Comparison of ENCODE assay signal across 21 cellular contexts in the genomic region with DNA sequence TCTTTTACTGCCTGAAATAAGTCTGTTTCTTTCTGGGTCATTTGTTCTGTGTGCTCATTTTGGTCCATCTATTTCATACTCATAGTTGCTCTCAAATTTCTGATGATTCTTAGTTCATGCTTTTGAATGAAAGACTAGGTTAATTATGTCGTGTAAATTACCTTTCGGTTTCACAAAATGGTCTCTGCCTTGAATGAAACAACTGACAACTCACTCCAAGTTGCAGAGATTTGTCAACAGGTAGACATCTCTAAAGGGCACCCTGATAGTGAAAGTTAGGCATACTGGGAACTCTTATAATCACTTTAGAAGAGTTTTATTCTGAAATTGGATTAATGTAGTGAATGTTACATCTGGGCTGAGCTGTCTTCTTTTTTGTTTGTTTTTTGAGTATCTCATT.
DNase-seq lines count a peak whose midpoint lies in the region; ATAC-seq, FAIRE-seq and TF ChIP-seq lines count a peak whose summit lies in the region.
"Had no signal": no experiment of that assay in that cellular context is flagged by ENCODE, and none has a peak within 500 bp of the region (broad histone marks: within the 10 kb centered on the region; RNA-seq: fewer than 3 reads in every experiment).

No MANE protein-coding gene starts in this region.

- no peak overlapping the region for H2AK5ac ChIP-seq in neuronal stem cell (ENCODE audit: low read depth, low read length)

- H2BK5ac ChIP-seq in neuronal stem cell (ENCODE audit: low read length): no peak overlapping the region

- H2BK120ac ChIP-seq in neuronal stem cell (ENCODE audit: low read depth, low read length): no peak overlapping the region

- H3K9me3 ChIP-seq in DND-41 (ENCODE audit: insufficient read depth, low read length, severe bottlenecking) (no peaks in the 10 kb centered on the region), MM.1S (replicated peaks; ENCODE audit: insufficient read depth, low read length) (no peaks in the 10 kb centered on the region), K562 (replicated peaks; ENCODE audit: control insufficient read depth, insufficient read depth, low read depth, low read length) (no peaks in the 10 kb centered on the region), neuronal stem cell (replicated peaks in 1 of 2; ENCODE audit: control insufficient read depth in 2 of 2, insufficient read depth in 1 of 2, low read depth in 1 of 2, low read length in 2 of 2) (no peaks in the 10 kb centered on the region), A673 (ENCODE audit: low read depth, low read length, poor library complexity, severe bottlenecking) (no peaks in the 10 kb centered on the region)
- H3K9me3 ChIP-seq: A549, BLaER1 had no signal

- H2AFZ ChIP-seq in DND-41 (ENCODE audit: low read depth, low read length) (peak overlapping the region; percentile 64), MM.1S (ENCODE audit: low read length) (no peak overlapping the region), K562 (ENCODE audit: low read depth, low read length) (no peak overlapping the region), neuronal stem cell (ENCODE audit: low read length) (peak overlapping the region; percentile 16)
- H2AFZ ChIP-seq: GM23338 had no signal

- H4K91ac ChIP-seq in neuronal stem cell (ENCODE audit: low read depth, low read length, poor library complexity): no peak overlapping the region

- POLR2A ChIA-PET in K562 (lab: Yijun Ruan, JAX): no interaction called here
- POLR2A ChIA-PET in A673 (lab: Charles Lee; ENCODE audit: low non-redundant PET): no interaction called here

- H3K4me2 ChIP-seq in DND-41 (ENCODE audit: insufficient read depth, low read length) (no peak overlapping the region), MM.1S (ENCODE audit: low read depth, low read length) (no peak overlapping the region; the same call in 1 of the 2 replicates), K562 (ENCODE audit: insufficient read depth, low read length) (no peak overlapping the region), neuronal stem cell (ENCODE audit: insufficient read depth, low read length, poor library complexity, severe bottlenecking) (no peak overlapping the region)
- H3K4me2 ChIP-seq: A549, BLaER1, GM23338 had no signal

- no peak overlapping the region for H2BK12ac ChIP-seq in neuronal stem cell (ENCODE audit: low read length)

- H2BK15ac ChIP-seq in neuronal stem cell (ENCODE audit: low read length): no peak overlapping the region

- no peak overlapping the region for H3K18ac ChIP-seq in neuronal stem cell (ENCODE audit: low read length)

- DNase-seq in DND-41: no peak
- DNase-seq in MM.1S: peak; percentile 57
- DNase-seq in K562 (ENCODE audit: extremely low read depth in 1 of 4, low spot score in 3 of 4): no peak
- DNase-seq in neuronal stem cell (ENCODE audit: low spot score): no peak
- DNase-seq in activated CD4-positive, alpha-beta T cell treated with anti-CD3 and anti-CD28 coated beads, Interleukin-2, amount 50 U/mL, for 4 hours: no peak
- no peak for DNase-seq in A673 (ENCODE audit: low spot score)
- no peak for DNase-seq in GM19240 (ENCODE audit: insufficient read length, low spot score)
- DNase-seq: 8988T; CD4-positive, CD25-positive, alpha-beta regulatory T cell; CD8-positive, alpha-beta T cell; DMS 273 treated with DMSO at 0.1 percent for 48 hours; DMS79; GF-D8; H9 had no signal

- H3K4ac ChIP-seq in neuronal stem cell (ENCODE audit: low read length): no peak overlapping the region

- H3K79me1 ChIP-seq in neuronal stem cell (ENCODE audit: low read depth, low read length): no peaks in the 10 kb centered on the region

- H3K36me3 ChIP-seq in DND-41 (ENCODE audit: insufficient read depth, low read length) (no peaks in the 10 kb centered on the region), MM.1S (replicated peaks; ENCODE audit: insufficient read depth, low read length) (no peaks in the 10 kb centered on the region), K562 (ENCODE audit: control insufficient read depth, insufficient read depth, low read length) (no peaks in the 10 kb centered on the region), neuronal stem cell (replicated peaks in 1 of 2; ENCODE audit: control insufficient read depth in 2 of 2, insufficient read depth in 2 of 2, low read length in 2 of 2) (no peaks in the 10 kb centered on the region), A673 (ENCODE audit: insufficient read depth, low read length, poor library complexity, severe bottlenecking) (no peaks in the 10 kb centered on the region)
- H3K36me3 ChIP-seq: BLaER1 had no signal

- no peak overlapping the region for H3K23ac ChIP-seq in neuronal stem cell (ENCODE audit: low read depth, low read length, poor library complexity)

- no peaks in the 10 kb centered on the region for H3F3A ChIP-seq in MM.1S (ENCODE audit: insufficient read depth, low read length)

- H4K8ac ChIP-seq in neuronal stem cell (ENCODE audit: low read depth, low read length): no peak overlapping the region

- in situ Hi-C loops in K562 (cut with MboI): no loop called here

- ATAC-seq in DND-41 (ENCODE audit: insufficient read depth, low read depth) (no peak), K562 (no peak)
- ATAC-seq: A549; CD8-positive, alpha-beta T cell; GM23338; HCT116 had no signal

- H3K9ac ChIP-seq in DND-41 (ENCODE audit: low read depth, low read length) (no peak overlapping the region), MM.1S (ENCODE audit: low read length) (no peak overlapping the region), K562 (ENCODE audit: insufficient read depth in 1 of 2, low read depth in 2 of 2, low read length in 2 of 2) (no peak overlapping the region), neuronal stem cell (ENCODE audit: low read depth, low read length, poor library complexity) (no peak overlapping the region)
- H3K9ac ChIP-seq: BLaER1 had no signal

- no peaks in the 10 kb centered on the region for H3K27me3 ChIP-seq in DND-41 (ENCODE audit: insufficient read depth, low read length, poor library complexity)
- no peaks in the 10 kb centered on the region for H3K27me3 ChIP-seq in MM.1S (replicated peaks; ENCODE audit: insufficient read depth, low read length)
- H3K27me3 ChIP-seq in K562 (ENCODE audit: control insufficient read depth in 2 of 2, insufficient read depth in 2 of 2, low read length in 2 of 2): no peaks in the 10 kb centered on the region
- H3K27me3 ChIP-seq in neuronal stem cell (ENCODE audit: control insufficient read depth in 3 of 3, insufficient read depth in 3 of 3, low read depth in 1 of 3, low read length in 3 of 3): no peaks in the 10 kb centered on the region
- H3K27me3 ChIP-seq in A673 (replicated peaks; ENCODE audit: insufficient read depth, low read depth, low read length, poor library complexity): no peaks in the 10 kb centered on the region
- H3K27me3 ChIP-seq: BLaER1 had no signal

- no peak for TF ChIP-seq POLR2A in K562 (conservative IDR thresholded peaks at IDR 0.05)

- H3K9me2 ChIP-seq in MM.1S (replicated peaks; ENCODE audit: insufficient read depth, low read length): no peaks in the 10 kb centered on the region; the same call in 1 of the 2 replicates

- intact Hi-C loops in K562 (cut with micrococcal nuclease) (no loop called here), A673 (cut with micrococcal nuclease; ENCODE audit: unreplicated experiment) (no loop called here)

- H3K14ac ChIP-seq in neuronal stem cell (ENCODE audit: low read length): no peak overlapping the region

- no peak for TF ChIP-seq CTCF in DND-41 (IDR thresholded peaks at IDR 0.05; ENCODE audit: borderline replicate concordance, extremely low read depth, low read length, poor library complexity, severe bottlenecking)
- TF ChIP-seq CTCF in MM.1S (IDR thresholded peaks at IDR 0.05; ENCODE audit: low read length): no peak
- no peak for TF ChIP-seq CTCF in K562 (IDR thresholded peaks at IDR 0.05 in 2 of 3, conservative IDR thresholded peaks at IDR 0.05 in 1 of 3; ENCODE audit: insufficient read depth in 2 of 3, low read depth in 1 of 3, low read length in 3 of 3)
- TF ChIP-seq CTCF in A673 (conservative IDR thresholded peaks at IDR 0.05; ENCODE audit: low read depth, low read length): no peak

- no peaks in the 10 kb centered on the region for H3K9me1 ChIP-seq in K562 (ENCODE audit: control insufficient read depth, insufficient read depth, low read length)

- no peak for TF ChIP-seq EP300 in K562 (IDR thresholded peaks at IDR 0.05; ENCODE audit: low read length)

- H3K79me2 ChIP-seq in DND-41 (ENCODE audit: insufficient read depth, low read length) (no peaks in the 10 kb centered on the region), MM.1S (ENCODE audit: low read length) (no peaks in the 10 kb centered on the region), K562 (ENCODE audit: control insufficient read depth, insufficient read depth, low read length) (no peaks in the 10 kb centered on the region)

- H3K27ac ChIP-seq in DND-41 (ENCODE audit: low read length) (no peak overlapping the region), MM.1S (ENCODE audit: low read length) (no peak overlapping the region), K562 (ENCODE audit: extremely low read depth, low read depth, low read length) (no peak overlapping the region), neuronal stem cell (replicated peaks; ENCODE audit: low read length) (no peak overlapping the region), A673 (ENCODE audit: low read depth, low read length, poor library complexity, severe bottlenecking) (no peak overlapping the region)
- H3K27ac ChIP-seq: A549, BLaER1, C4-2B had no signal

- H3K4me1 ChIP-seq in DND-41 (ENCODE audit: insufficient read depth, low read length) (no peaks in the 10 kb centered on the region), MM.1S (ENCODE audit: low read length) (no peaks in the 10 kb centered on the region), K562 (replicated peaks in 1 of 2; ENCODE audit: control insufficient read depth in 2 of 2, insufficient read depth in 2 of 2, low read length in 2 of 2) (no peaks in the 10 kb centered on the region), neuronal stem cell (ENCODE audit: control insufficient read depth in 2 of 2, insufficient read depth in 1 of 2, low read depth in 1 of 2, low read length in 2 of 2) (no peaks in the 10 kb centered on the region), A673 (ENCODE audit: insufficient read depth, low read length, poor library complexity, severe bottlenecking) (no peaks in the 10 kb centered on the region)
- H3K4me1 ChIP-seq: A549, BLaER1 had no signal

- no peaks in the 10 kb centered on the region for H4K20me1 ChIP-seq in DND-41 (ENCODE audit: insufficient read depth, low read length)
- H4K20me1 ChIP-seq in MM.1S (ENCODE audit: insufficient read depth, low read length): no peaks in the 10 kb centered on the region
- no peaks in the 10 kb centered on the region for H4K20me1 ChIP-seq in K562 (replicated peaks; ENCODE audit: control insufficient read depth, insufficient read depth, low read length)
- H4K20me1 ChIP-seq: BLaER1 had no signal

- no TSS peak for BruUV-seq in K562 (replicated peaks; lab: Mats Ljungman, UMichigan)
- no TSS peak for BruUV-seq in A673 (replicated peaks; lab: Mats Ljungman, UMichigan)

- H3K4me3 ChIP-seq in DND-41 (ENCODE audit: low read depth in 1 of 2, low read length in 2 of 2): no peak overlapping the region
- H3K4me3 ChIP-seq in MM.1S (ENCODE audit: low read length): no peak overlapping the region
- no peak overlapping the region for H3K4me3 ChIP-seq in K562
- H3K4me3 ChIP-seq in neuronal stem cell (ENCODE audit: low read length in 2 of 2): no peak overlapping the region
- no peak overlapping the region for H3K4me3 ChIP-seq in A673 (ENCODE audit: low read depth, low read length, poor library complexity, severe bottlenecking)
- H3K4me3 ChIP-seq: A549, BLaER1, GM23338 had no signal

- no peak for TF ChIP-seq RAD21 in K562 (CRISPR knock-in tag; conservative IDR thresholded peaks at IDR 0.05 in 1 of 2, IDR thresholded peaks at IDR 0.05 in 1 of 2)

- CTCF ChIA-PET in K562 (lab: Yijun Ruan, JAX; ENCODE audit: low intra/inter-chr PET ratio) (no interaction called here), A673 (lab: Charles Lee) (no interaction called here)

- peak; percentile 6 for FAIRE-seq in K562 (lab: Jason Lieb, UNC)
- FAIRE-seq: A549, D721Med, GM12891 had no signal

- WGBS in K562 (ENCODE audit: insufficient coverage, low coverage, missing lambda C conversion rate): 0% methylated on average over 2 of the region's 2 CpGs
- no CpG with 5 or more reads among the region's 2 CpGs for WGBS in neuronal stem cell (ENCODE audit: extremely low coverage in 2 of 2, insufficient read length in 2 of 2, insufficient replicate concordance in 1 of 2), 2 donors

Comparison
In these comparisons a context has a peak if more than half of its experiments do, and no peak if none do; other contexts are left out.
1. H2AFZ ChIP-seq: peak in DND-41 (single experiment) and neuronal stem cell (single experiment); none in MM.1S (single experiment) and K562 (single experiment).